In genomic region chr3:185126201-185126600, GRCh38 we compare ENCODE assay signal across 4 cellular contexts.
"Had no signal": no experiment of that assay in that cellular context is flagged by ENCODE, and none has a peak within 500 bp of the region (broad histone marks: within the 10 kb centered on the region; RNA-seq: fewer than 3 reads in every experiment).

No MANE protein-coding gene starts in this region.

- H3K4me3 ChIP-seq: K562 had no signal

- H3K27ac ChIP-seq: HL-60, KMS-11 had no signal

- ATAC-seq: HepG2, K562 had no signal

- H3K9ac ChIP-seq: KMS-11 had no signal

- H3K4me2 ChIP-seq: KMS-11 had no signal
